Comparison of ENCODE assay signal across 30 cellular contexts in genomic region chr12:104846056-104846762, GRCh38.
DNase-seq lines count a peak whose midpoint lies in the region; ATAC-seq and TF ChIP-seq lines count a peak whose summit lies in the region.
"Had no signal": no experiment of that assay in that cellular context is flagged by ENCODE, and none has a peak within 500 bp of the region (broad histone marks: within the 10 kb centered on the region; RNA-seq: fewer than 3 reads in every experiment).

No MANE protein-coding gene starts in this region.

- H3K9me3 Mint-ChIP-seq in activated CD8-positive, alpha-beta T cell treated with anti-CD3 and anti-CD28 coated beads for 36 hours, result no peaks in the 10 kb centered on the region
- H3K9me3 Mint-ChIP-seq: activated CD4-positive, alpha-beta memory T cell treated with anti-CD3 and anti-CD28 coated beads, Interleukin-2, amount 10 ng/mL, durations not matched to agents 7 days and 5 days; activated naive CD8-positive, alpha-beta T cell treated with anti-CD3 and anti-CD28 coated beads, Interleukin-2, amount 10 ng/mL, durations not matched to agents 7 days and 5 days; nephron progenitor cell; type B pancreatic cell had no signal

- H3K27me3 ChIP-seq in IMR-90 (ENCODE audit: control insufficient read depth, insufficient read depth, low read length) (no peaks in the 10 kb centered on the region), mesendoderm (ENCODE audit: insufficient read depth, low read length, poor library complexity) (no peaks in the 10 kb centered on the region), mammary epithelial cell (ENCODE audit: insufficient read depth, low read length) (no peaks in the 10 kb centered on the region)
- H3K27me3 ChIP-seq: body of pancreas, pancreas had no signal

- H3K79me2 ChIP-seq in mesendoderm (ENCODE audit: control insufficient read depth, insufficient read depth, low read length), result no peaks in the 10 kb centered on the region
- no peaks in the 10 kb centered on the region for H3K79me2 ChIP-seq in mammary epithelial cell (ENCODE audit: insufficient read depth, low read length)

- H3K4me2 ChIP-seq in IMR-90 (ENCODE audit: low read depth, low read length) (peak overlapping the region; percentile 68; the same call in 1 of the 2 replicates), mesendoderm (ENCODE audit: low read length) (no peak overlapping the region), mammary epithelial cell (ENCODE audit: insufficient read depth, low read depth, low read length) (no peak overlapping the region)
- H3K4me2 ChIP-seq: smooth muscle cell had no signal

- H3K79me1 ChIP-seq in IMR-90 (ENCODE audit: low read depth in 1 of 2, low read length in 2 of 2) (no peaks in the 10 kb centered on the region), mesendoderm (ENCODE audit: low read length) (no peaks in the 10 kb centered on the region)

- no peak for TF ChIP-seq POLR2A in IMR-90 (IDR thresholded peaks at IDR 0.05; ENCODE audit: low read depth, low read length)

- H2BK15ac ChIP-seq in IMR-90 (ENCODE audit: low read depth, low read length) (no peak overlapping the region), mesendoderm (replicated peaks; ENCODE audit: low read depth) (no peak overlapping the region)

- H2AK5ac ChIP-seq in IMR-90 (ENCODE audit: low read depth, low read length) (no peak overlapping the region), mesendoderm (ENCODE audit: low read length) (no peak overlapping the region)

- no peak overlapping the region for H4K91ac ChIP-seq in IMR-90 (ENCODE audit: insufficient read depth, low read depth, low read length)

- no peak for TF ChIP-seq RAD21 in IMR-90 (IDR thresholded peaks at IDR 0.05; ENCODE audit: low read length)

- ATAC-seq in IMR-90 (ENCODE audit: low read depth), result peak; percentile 95
- ATAC-seq in activated CD8-positive, alpha-beta T cell treated with anti-CD3 and anti-CD28 coated beads for 36 hours, result no peak
- ATAC-seq: activated CD4-positive, CD25-positive, alpha-beta regulatory T cell treated with anti-CD3 and anti-CD28 coated beads, Interleukin-2, amount 50 U/mL, for 24 hours; body of pancreas; GM12878; K562; lower lobe of right lung had no signal

- H4K20me1 ChIP-seq in IMR-90 (ENCODE audit: insufficient read depth, low read length), result no peaks in the 10 kb centered on the region
- H4K20me1 ChIP-seq in mammary epithelial cell (ENCODE audit: insufficient read depth, low read length), result no peaks in the 10 kb centered on the region

- in situ Hi-C loops in IMR-90 (cut with MboI; ENCODE audit: low sequenced_read_pairs), result no loop called here
- in situ Hi-C loops in astrocyte of the spinal cord (cut with HindIII; ENCODE audit: low sequenced_read_pairs), result no loop called here
- in situ Hi-C loops in mammary epithelial cell (cut with MboI; ENCODE audit: low sequenced_read_pairs in 2 of 2), result no loop called here

- no peak overlapping the region for H3K4me3 ChIP-seq in IMR-90 (ENCODE audit: insufficient read depth, low read depth, low read length)
- no peak overlapping the region for H3K4me3 ChIP-seq in astrocyte of the spinal cord (ENCODE audit: low read depth, low read length)
- H3K4me3 ChIP-seq in mesendoderm (ENCODE audit: low read length), result no peak overlapping the region
- H3K4me3 ChIP-seq in mammary epithelial cell (replicated peaks in 1 of 3; ENCODE audit: insufficient read depth in 1 of 3, low read depth in 2 of 3, low read length in 3 of 3), result no peak overlapping the region
- H3K4me3 ChIP-seq: body of pancreas, GM12878, K562, lower lobe of right lung, pancreas, smooth muscle cell had no signal

- H3K27ac Mint-ChIP-seq in activated CD8-positive, alpha-beta T cell treated with anti-CD3 and anti-CD28 coated beads for 36 hours, result no peak overlapping the region
- H3K27ac Mint-ChIP-seq: activated CD4-positive, alpha-beta memory T cell treated with anti-CD3 and anti-CD28 coated beads, Interleukin-2, amount 10 ng/mL, durations not matched to agents 7 days and 5 days; nephron progenitor cell; type B pancreatic cell had no signal

- H3K23ac ChIP-seq in IMR-90 (ENCODE audit: low read depth, low read length) (no peak overlapping the region; the same call in 1 of the 2 replicates), mesendoderm (ENCODE audit: low read length) (no peak overlapping the region)

- H3K4me3 Mint-ChIP-seq in activated CD8-positive, alpha-beta T cell treated with anti-CD3 and anti-CD28 coated beads for 36 hours, result no peak overlapping the region
- H3K4me3 Mint-ChIP-seq: activated CD4-positive, alpha-beta memory T cell treated with anti-CD3 and anti-CD28 coated beads, Interleukin-2, amount 10 ng/mL, durations not matched to agents 7 days and 5 days; activated naive CD8-positive, alpha-beta T cell treated with anti-CD3 and anti-CD28 coated beads, Interleukin-2, amount 10 ng/mL, durations not matched to agents 7 days and 5 days; nephron progenitor cell; type B pancreatic cell had no signal

- H3K4me1 ChIP-seq in IMR-90 (ENCODE audit: control insufficient read depth, insufficient read depth, low read length), result peaks cover 7% of the 10 kb centered on the region
- H3K4me1 ChIP-seq in mesendoderm (ENCODE audit: control insufficient read depth, low read depth, low read length), result no peaks in the 10 kb centered on the region
- no peaks in the 10 kb centered on the region for H3K4me1 ChIP-seq in mammary epithelial cell (ENCODE audit: insufficient read depth, low read length)
- H3K4me1 ChIP-seq: lower lobe of right lung had no signal

- no CpG with 5 or more reads among the region's 2 CpGs for WGBS in IMR-90 (ENCODE audit: extremely low coverage in 2 of 2, insufficient read length in 1 of 2), 2 experiments
- no CpG with 5 or more reads among the region's 2 CpGs for WGBS in mesendoderm (ENCODE audit: extremely low coverage, insufficient coverage, low lambda C conversion rate)
- 94% methylated on average over 2 of the region's 2 CpGs for whole genome bisulfite sequencing in mammary epithelial cell (ENCODE audit: low coverage, missing lambda C conversion rate)

- H4K8ac ChIP-seq in IMR-90 (ENCODE audit: low read depth in 2 of 2, low read length in 2 of 2), result no peak overlapping the region
- no peak overlapping the region for H4K8ac ChIP-seq in mesendoderm (ENCODE audit: low read depth, low read length)

- CTCF ChIA-PET in IMR-90 (lab: Yijun Ruan, JAX), result no interaction called here
- CTCF ChIA-PET in mammary epithelial cell (lab: Charles Lee; ENCODE audit: low non-redundant PET), result no interaction called here
- CTCF ChIA-PET in activated CD8-positive, alpha-beta T cell treated with anti-CD3 and anti-CD28 coated beads for 36 hours (lab: Charles Lee), result no interaction called here

- H3K4ac ChIP-seq in IMR-90 (ENCODE audit: low read depth, low read length) (peak overlapping the region; percentile 16; the same call in 1 of the 2 replicates), mesendoderm (ENCODE audit: low read depth, low read length) (no peak overlapping the region)

- H3K36me3 Mint-ChIP-seq in activated CD8-positive, alpha-beta T cell treated with anti-CD3 and anti-CD28 coated beads for 36 hours (ENCODE audit: low read depth), result no peaks in the 10 kb centered on the region
- H3K36me3 Mint-ChIP-seq: type B pancreatic cell had no signal

- BruUV-seq in IMR-90 (replicated peaks; lab: Mats Ljungman, UMichigan) (no TSS peak), mammary epithelial cell (replicated peaks; lab: Mats Ljungman, UMichigan) (no TSS peak)

- POLR2A ChIA-PET in IMR-90 (lab: Charles Lee; ENCODE audit: unreplicated experiment), result no interaction called here
- POLR2A ChIA-PET in activated CD8-positive, alpha-beta T cell treated with anti-CD3 and anti-CD28 coated beads for 36 hours (lab: Charles Lee), result interaction anchor here (1.0 kb wide), 1 partner anchor 11 kb away, joined by 3 read pairs; no protein-coding TSS in a partner anchor

- no peak overlapping the region for H2AK9ac ChIP-seq in IMR-90 (replicated peaks; ENCODE audit: low read depth, low read length, poor library complexity)

- H3K56ac ChIP-seq in IMR-90 (ENCODE audit: extremely low read depth, insufficient read depth, low read length), result no peak overlapping the region
- H3K56ac ChIP-seq in mesendoderm (ENCODE audit: low read length), result no peak overlapping the region

- H3K9me1 ChIP-seq in IMR-90 (ENCODE audit: insufficient read depth, low read length), result peaks cover 2% of the 10 kb centered on the region; the same call in 1 of the 2 replicates

- dilution Hi-C loops in IMR-90 (cut with HindIII; ENCODE audit: low sequenced_read_pairs, unreplicated experiment) (no loop called here), mammary epithelial cell (cut with HindIII; ENCODE audit: low sequenced_read_pairs) (no loop called here)

- H3K36me3 ChIP-seq in IMR-90 (ENCODE audit: control insufficient read depth, insufficient read depth, low read length), result no peaks in the 10 kb centered on the region
- no peaks in the 10 kb centered on the region for H3K36me3 ChIP-seq in mesendoderm (ENCODE audit: control insufficient read depth, insufficient read depth, low read length)
- no peaks in the 10 kb centered on the region for H3K36me3 ChIP-seq in mammary epithelial cell (ENCODE audit: insufficient read depth, low read length)
- H3K36me3 ChIP-seq: lower lobe of right lung had no signal

- H2AFZ ChIP-seq in IMR-90 (replicated peaks; ENCODE audit: low read length, poor library complexity) (peak overlapping the region; percentile 78), mammary epithelial cell (ENCODE audit: low read depth, low read length) (no peak overlapping the region)

- H4K5ac ChIP-seq in IMR-90 (ENCODE audit: low read depth, low read length) (no peak overlapping the region), mesendoderm (ENCODE audit: low read length) (no peak overlapping the region)

- H3K9ac ChIP-seq in IMR-90 (ENCODE audit: low read depth, low read length), result no peak overlapping the region
- no peak overlapping the region for H3K9ac ChIP-seq in mesendoderm (ENCODE audit: low read length)
- no peak overlapping the region for H3K9ac ChIP-seq in mammary epithelial cell (ENCODE audit: insufficient read depth, low read length)

- intact Hi-C loops in IMR-90 (cut with micrococcal nuclease) (no loop called here), mammary epithelial cell (cut with micrococcal nuclease) (no loop called here)
- intact Hi-C loops in activated CD8-positive, alpha-beta T cell treated with anti-CD3 and anti-CD28 coated beads for 36 hours (cut with micrococcal nuclease), result no loop called here

- H2BK5ac ChIP-seq in IMR-90 (ENCODE audit: low read depth, low read length, poor library complexity, severe bottlenecking), result no peak overlapping the region
- H2BK5ac ChIP-seq in mesendoderm (ENCODE audit: low read length), result no peak overlapping the region

- TF ChIP-seq CTCF in IMR-90 (conservative IDR thresholded peaks at IDR 0.05; ENCODE audit: low read depth, low read length) (no peak), astrocyte of the spinal cord (IDR thresholded peaks at IDR 0.05; ENCODE audit: low read depth, low read length) (no peak), mammary epithelial cell (conservative IDR thresholded peaks at IDR 0.05 in 1 of 2, IDR thresholded peaks at IDR 0.05 in 1 of 2; ENCODE audit: extremely low read depth in 1 of 2, insufficient read depth in 1 of 2, low read depth in 1 of 2, low read length in 2 of 2) (no peak)
- TF ChIP-seq CTCF in activated CD8-positive, alpha-beta T cell treated with anti-CD3 and anti-CD28 coated beads for 36 hours (IDR thresholded peaks at IDR 0.05), result no peak

- H3K27ac ChIP-seq in IMR-90 (ENCODE audit: insufficient read depth, low read length) (no peak overlapping the region), mesendoderm (ENCODE audit: low read depth, low read length) (no peak overlapping the region), mammary epithelial cell (ENCODE audit: insufficient read depth, low read depth, low read length) (no peak overlapping the region)
- H3K27ac ChIP-seq: body of pancreas, lower lobe of right lung, pancreas had no signal

- H3K27me3 Mint-ChIP-seq in activated CD8-positive, alpha-beta T cell treated with anti-CD3 and anti-CD28 coated beads for 36 hours, result no peaks in the 10 kb centered on the region
- H3K27me3 Mint-ChIP-seq: activated CD4-positive, alpha-beta memory T cell treated with anti-CD3 and anti-CD28 coated beads, Interleukin-2, amount 10 ng/mL, durations not matched to agents 7 days and 5 days; type B pancreatic cell had no signal

- no peaks in the 10 kb centered on the region for H3K9me3 ChIP-seq in IMR-90 (ENCODE audit: control insufficient read depth, insufficient read depth, low read length)
- H3K9me3 ChIP-seq in mammary epithelial cell (replicated peaks; ENCODE audit: insufficient read depth, low read length), result no peaks in the 10 kb centered on the region
- H3K9me3 ChIP-seq: body of pancreas, lower lobe of right lung, pancreas had no signal

- H3K18ac ChIP-seq in IMR-90 (ENCODE audit: low read depth, low read length), result no peak overlapping the region
- no peak overlapping the region for H3K18ac ChIP-seq in mesendoderm (ENCODE audit: low read length)

- H3K14ac ChIP-seq in IMR-90 (replicated peaks; ENCODE audit: low read depth, low read length), result 0 out of 2 replicates have a peak overlapping the region, but pooled peaks have one; percentile 64

- H2BK120ac ChIP-seq in IMR-90 (ENCODE audit: low read depth, low read length) (no peak overlapping the region), mesendoderm (ENCODE audit: low read depth, low read length) (no peak overlapping the region)

- peak; percentile 71 for DNase-seq in EH (ENCODE audit: low read depth)
- peak; percentile 52 for DNase-seq in IMR-90
- DNase-seq in astrocyte of the spinal cord (ENCODE audit: low read depth, low spot score), result peak; percentile 33
- peak; percentile 5 for DNase-seq in mesendoderm
- no peak for DNase-seq in activated gamma-delta T cell treated with Interleukin-2 at 50 U/mL for 16 hours
- no peak for DNase-seq in mammary epithelial cell
- no peak for DNase-seq in activated CD8-positive, alpha-beta T cell treated with anti-CD3 and anti-CD28 coated beads for 36 hours
- DNase-seq in T-helper 1 cell, result no peak
- DNase-seq: activated CD4-positive, alpha-beta memory T cell treated with anti-CD3 and anti-CD28 coated beads, Interleukin-2, amount 10 ng/mL, durations not matched to agents 7 days and 5 days; activated effector memory CD4-positive, alpha-beta T cell treated with Interleukin-2 at 50 U/mL for 16 hours; activated naive CD8-positive, alpha-beta T cell treated with anti-CD3 and anti-CD28 coated beads, Interleukin-2, amount 10 ng/mL, durations not matched to agents 7 days and 5 days; body of pancreas; C1 segment of cervical spinal cord; COR-L47; DMS79; kidney glomerular epithelial cell; lower lobe of right lung; NCI-H1105 treated with DMSO at 0.1 percent for 48 hours; NCI-H2081 treated with DMSO at 0.1 percent for 48 hours; NCI-H345; NCI-H748 treated with DMSO at 0.1 percent for 48 hours; nephron progenitor cell; pancreas; stimulated activated CD4-positive, alpha-beta T cell treated with anti-CD3 and anti-CD28 coated beads, Interleukin-1b, Interleukin-23, amount 100 ng/mL, for 48 hours; substantia nigra had no signal

- H3K4me1 Mint-ChIP-seq in activated CD8-positive, alpha-beta T cell treated with anti-CD3 and anti-CD28 coated beads for 36 hours (ENCODE audit: low read depth), result no peaks in the 10 kb centered on the region
- H3K4me1 Mint-ChIP-seq: activated CD4-positive, alpha-beta memory T cell treated with anti-CD3 and anti-CD28 coated beads, Interleukin-2, amount 10 ng/mL, durations not matched to agents 7 days and 5 days; nephron progenitor cell had no signal

- 0 out of 2 replicates have a peak overlapping the region, but pooled peaks have one; percentile 33 for H2BK20ac ChIP-seq in IMR-90 (ENCODE audit: low read depth, low read length)

Comparison
In these comparisons a context has a peak if more than half of its experiments do, and no peak if none do; other contexts are left out.
1. DNase-seq: peak in EH (single experiment), IMR-90 (single experiment), astrocyte of the spinal cord (single experiment) and mesendoderm (single experiment); none in activated gamma-delta T cell treated with Interleukin-2 at 50 U/mL for 16 hours (single experiment), mammary epithelial cell (single experiment), activated CD8-positive, alpha-beta T cell treated with anti-CD3 and anti-CD28 coated beads for 36 hours (single experiment) and T-helper 1 cell (0 of 5).